In genomic region chr19:17950310-17951150, GRCh38 we compare ENCODE assay signal across 8 cellular contexts. TPM values are rescaled to one million over a fixed set of nuclear protein-coding genes. Genes with fewer than 3 reads are reported as not detected.
DNase-seq lines count a peak whose midpoint lies in the region; ATAC-seq, FAIRE-seq and TF ChIP-seq lines count a peak whose summit lies in the region.

No MANE protein-coding gene starts in this region.

- H3K27ac ChIP-seq in astrocyte (ENCODE audit: low read depth, low read length) (no peak overlapping the region), parathyroid adenoma (no peak overlapping the region)

- DNase-seq in GM12891 (ENCODE audit: insufficient read length, low spot score) (no peak), NCI-H2171 treated with DMSO at 0.1 percent for 48 hours (lab: John Stamatoyannopoulos, UW) (peak; percentile 86), astrocyte (ENCODE audit: low read depth) (no peak), COLO829 (ENCODE audit: low spot score) (no peak)

- TF ChIP-seq CTCF in astrocyte (IDR thresholded peaks at IDR 0.05; ENCODE audit: insufficient read depth, low read depth, low read length) = no peak
- no peak for TF ChIP-seq CTCF in parathyroid adenoma (IDR thresholded peaks at IDR 0.05)

- peaks cover 52% of the 10 kb centered on the region for H3K27me3 ChIP-seq in astrocyte (ENCODE audit: insufficient read depth, low read length)
- no peaks in the 10 kb centered on the region for H3K27me3 ChIP-seq in parathyroid adenoma (ENCODE audit: control insufficient read depth, insufficient read depth, low read length)

- ATAC-seq in GM21723 (IDR thresholded peaks at IDR 0.05; ENCODE audit: unreplicated experiment) = no peak
- ATAC-seq in GM21576 (IDR thresholded peaks at IDR 0.05; ENCODE audit: unreplicated experiment) = no peak
- ATAC-seq in GM19455 (IDR thresholded peaks at IDR 0.05; ENCODE audit: unreplicated experiment) = no peak

- H3K4me1 ChIP-seq in astrocyte (ENCODE audit: insufficient read depth, low read length) = peaks cover 4% of the 10 kb centered on the region
- peaks cover 14% of the 10 kb centered on the region for H3K4me1 ChIP-seq in parathyroid adenoma

- no peaks in the 10 kb centered on the region for H4K20me1 ChIP-seq in astrocyte (ENCODE audit: insufficient read depth, low read length)

- H3K27ac Mint-ChIP-seq in astrocyte (ENCODE audit: unreplicated experiment) = no peak overlapping the region

- peaks cover 8% of the 10 kb centered on the region for H3K4me1 Mint-ChIP-seq in astrocyte (ENCODE audit: low read depth, unreplicated experiment)

- peaks cover 48% of the 10 kb centered on the region for H3K27me3 Mint-ChIP-seq in astrocyte (ENCODE audit: low read depth, unreplicated experiment)

- TF ChIP-seq POLR2A in GM12891 (IDR thresholded peaks at IDR 0.05; ENCODE audit: low read depth, low read length) = no peak

- peak; percentile 85 for FAIRE-seq in GM12891 (lab: Jason Lieb, UNC)
- no peak for FAIRE-seq in astrocyte (lab: Jason Lieb, UNC)

- H2AFZ ChIP-seq in astrocyte (ENCODE audit: low read depth, low read length) (no peak overlapping the region), parathyroid adenoma (peak overlapping the region; percentile 10)

- H3K4me3 ChIP-seq in astrocyte (ENCODE audit: insufficient read depth, low read depth, low read length) = no peak overlapping the region
- H3K4me3 ChIP-seq in parathyroid adenoma (ENCODE audit: low read depth, low read length) = peak overlapping the region; percentile 24

- H3K36me3 ChIP-seq in astrocyte (ENCODE audit: insufficient read depth, low read length) = no peaks in the 10 kb centered on the region
- H3K36me3 ChIP-seq in parathyroid adenoma (ENCODE audit: control insufficient read depth, insufficient read depth, low read length) = no peaks in the 10 kb centered on the region

- H3K79me2 ChIP-seq in astrocyte (ENCODE audit: insufficient read depth, low read length) = no peaks in the 10 kb centered on the region
- H3K79me2 ChIP-seq in parathyroid adenoma = no peaks in the 10 kb centered on the region

- H3K36me3 Mint-ChIP-seq in astrocyte (ENCODE audit: low read depth, unreplicated experiment) = peaks cover 2% of the 10 kb centered on the region

- H3K9me3 Mint-ChIP-seq in astrocyte (ENCODE audit: unreplicated experiment) = no peaks in the 10 kb centered on the region

- peak overlapping the region; percentile 77 for H3K4me3 Mint-ChIP-seq in astrocyte (ENCODE audit: unreplicated experiment)

- no peak overlapping the region for H3K9ac ChIP-seq in astrocyte (ENCODE audit: low read length)
- H3K9ac ChIP-seq in parathyroid adenoma = no peak overlapping the region

- no peaks in the 10 kb centered on the region for H3K9me3 ChIP-seq in astrocyte (ENCODE audit: insufficient read depth, low read depth, low read length)
- no peaks in the 10 kb centered on the region for H3K9me3 ChIP-seq in parathyroid adenoma (ENCODE audit: control insufficient read depth, low read length)

- H3K4me2 ChIP-seq in astrocyte (ENCODE audit: low read length) (peak overlapping the region; percentile 48), parathyroid adenoma (ENCODE audit: low read length) (peak overlapping the region; percentile 71)

TF ChIP-seq in GM12891, 5 proteins besides CTCF, POLR2A, EP300 and RAD21:
- no peak for TF ChIP-seq PAX5 (IDR thresholded peaks at IDR 0.05; ENCODE audit: insufficient read depth, low read length, severe bottlenecking)
- no peak for TF ChIP-seq SPI1 (IDR thresholded peaks at IDR 0.05; ENCODE audit: low read depth, low read length)
- no peak for TF ChIP-seq TAF1 (IDR thresholded peaks at IDR 0.05; ENCODE audit: low read depth, low read length)
- no peak for TF ChIP-seq POU2F2 (IDR thresholded peaks at IDR 0.05; ENCODE audit: low read depth, low read length)
- TF ChIP-seq POLR2AphosphoS5 (IDR thresholded peaks at IDR 0.05; ENCODE audit: low read depth, low read length) = no peak

RNA-seq across cellular contexts. Expression of gene KCNN1, which starts 16.4 kb away (rescaled TPM):
- polyA plus RNA-seq in GM12891 (2012; ENCODE audit: low read depth, missing spikeins) = 2.6 TPM
- total RNA-seq in astrocyte = 1.5 and 1.6 TPM in 2 replicates

RNA-seq across cellular contexts. Expression of gene CCDC124, which starts 17.7 kb away (rescaled TPM):
- 79.4 TPM for polyA plus RNA-seq in GM12891 (2012; ENCODE audit: low read depth, missing spikeins)
- 91.0 and 97.3 TPM in 2 replicates for total RNA-seq in astrocyte

RNA-seq across cellular contexts. Expression of gene ARRDC2, which starts 57.4 kb away (rescaled TPM):
- polyA plus RNA-seq in GM12891 (2012; ENCODE audit: low read depth, missing spikeins) = 3.6 TPM
- total RNA-seq in astrocyte = 2.6 and 2.8 TPM in 2 replicates
